1 cellular context compared by ENCODE assay signal in the genomic region with DNA sequence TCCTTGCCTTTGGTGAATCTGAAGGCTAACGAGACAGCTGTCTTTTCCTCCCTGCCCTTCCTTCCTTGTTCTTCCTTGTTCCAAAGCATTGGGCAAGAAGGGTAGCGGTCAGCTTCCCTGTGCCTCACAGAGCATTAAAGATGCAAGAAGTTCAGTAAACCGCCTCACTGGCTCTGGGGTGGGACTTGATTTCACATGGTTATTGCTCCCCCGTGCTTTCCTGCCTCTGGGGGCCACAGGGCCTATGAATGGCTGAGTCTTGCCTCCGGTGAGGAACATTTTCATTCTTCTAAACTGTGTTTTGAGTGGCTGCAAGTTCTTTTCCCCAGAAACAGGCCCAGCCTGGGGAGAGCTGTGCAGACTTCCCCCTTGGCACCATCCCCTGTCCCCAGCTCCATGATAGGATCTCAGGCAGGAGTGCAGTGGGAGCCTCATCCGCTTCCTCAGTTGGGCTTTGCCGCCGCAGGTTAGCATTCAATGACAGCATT.
TF ChIP-seq lines count a peak whose summit lies in the region.

No MANE protein-coding gene starts in this region.

TF ChIP-seq in SK-N-SH treated with all-trans-retinoic acid at 6 μM for 48 hours, 23 proteins besides CTCF, POLR2A, EP300 and RAD21 (continued from another document):
- TF ChIP-seq TSHZ2 (CRISPR knock-in tag; IDR thresholded peaks at IDR 0.05) (no peak), CSDC2 (CRISPR knock-in tag; IDR thresholded peaks at IDR 0.05) (no peak), TOX (CRISPR knock-in tag; IDR thresholded peaks at IDR 0.05; ENCODE audit: borderline replicate concordance) (no peak), ZC3H10 (CRISPR knock-in tag; IDR thresholded peaks at IDR 0.05) (no peak)
- TF ChIP-seq, protein P1, sequence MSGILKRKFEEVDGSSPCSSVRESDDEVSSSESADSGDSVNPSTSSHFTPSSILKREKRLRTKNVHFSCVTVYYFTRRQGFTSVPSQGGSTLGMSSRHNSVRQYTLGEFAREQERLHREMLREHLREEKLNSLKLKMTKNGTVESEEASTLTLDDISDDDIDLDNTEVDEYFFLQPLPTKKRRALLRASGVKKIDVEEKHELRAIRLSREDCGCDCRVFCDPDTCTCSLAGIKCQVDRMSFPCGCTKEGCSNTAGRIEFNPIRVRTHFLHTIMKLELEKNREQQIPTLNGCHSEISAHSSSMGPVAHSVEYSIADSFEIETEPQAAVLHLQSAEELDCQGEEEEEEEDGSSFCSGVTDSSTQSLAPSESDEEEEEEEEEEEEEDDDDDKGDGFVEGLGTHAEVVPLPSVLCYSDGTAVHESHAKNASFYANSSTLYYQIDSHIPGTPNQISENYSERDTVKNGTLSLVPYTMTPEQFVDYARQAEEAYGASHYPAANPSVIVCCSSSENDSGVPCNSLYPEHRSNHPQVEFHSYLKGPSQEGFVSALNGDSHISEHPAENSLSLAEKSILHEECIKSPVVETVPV (CRISPR knock-in tag; IDR thresholded peaks at IDR 0.05) = no peak
